ENCODE assay signal across 27 cellular contexts in genomic region chr2:121358291-121358690, GRCh38.
"Had no signal": no experiment of that assay in that cellular context is flagged by ENCODE, and none has a peak within 500 bp of the region (broad histone marks: within the 10 kb centered on the region; RNA-seq: fewer than 3 reads in every experiment).

No MANE protein-coding gene starts in this region.

- H3K4me1 Mint-ChIP-seq: memory B cell; neural progenitor cell; stimulated activated effector memory CD8-positive, alpha-beta T cell treated with anti-CD3 and anti-CD28 coated beads, Interleukin-12 subunit alpha, Interleukin-12 subunit beta, amount 100 ng/mL, for 72 hours had no signal

- H3K27me3 Mint-ChIP-seq: memory B cell, progenitor cell of endocrine pancreas had no signal

- H3K27ac ChIP-seq: gastroesophageal sphincter, lower lobe of right lung, neural progenitor cell, parathyroid adenoma, right atrium auricular region, stomach, thoracic aorta, transverse colon, upper lobe of right lung, uterus had no signal

- DNase-seq: dorsolateral prefrontal cortex; effector CD4-positive, alpha-beta T cell; foreskin fibroblast; heart right ventricle; hippocampal formation; left colon; left ventricle myocardium superior; lower lobe of right lung; natural killer cell; stimulated activated CD4-positive, alpha-beta T cell treated with anti-CD3 and anti-CD28 coated beads, Interleukin-12 subunit alpha, Interleukin-12 subunit beta, amount 100 ng/mL, for 4 hours; stimulated activated CD4-positive, alpha-beta T cell treated with anti-CD3 and anti-CD28 coated beads, Interleukin-1b, Interleukin-23, amount 100 ng/mL, for 48 hours; stimulated activated CD4-positive, alpha-beta T cell treated with anti-CD3 and anti-CD28 coated beads, Interleukin-4, amount 100 ng/mL, for 1 hour; stimulated activated naive CD4-positive, alpha-beta T cell treated with Interleukin-2 at 50 U/mL for 16 hours; stomach; transverse colon; upper lobe of right lung; uterus had no signal

- H3K9me3 Mint-ChIP-seq: memory B cell; natural killer cell; neural progenitor cell; stimulated activated effector memory CD8-positive, alpha-beta T cell treated with anti-CD3 and anti-CD28 coated beads, Interleukin-12 subunit alpha, Interleukin-12 subunit beta, amount 100 ng/mL, for 72 hours had no signal

- H3K4me3 ChIP-seq: dorsolateral prefrontal cortex, gastroesophageal sphincter, heart right ventricle, lower lobe of right lung, neural progenitor cell, right atrium auricular region, smooth muscle cell, stomach, thoracic aorta, transverse colon, upper lobe of right lung, uterus had no signal

- H3K27me3 ChIP-seq: dorsolateral prefrontal cortex, gastroesophageal sphincter, heart right ventricle, neural progenitor cell, right atrium auricular region, stomach, transverse colon, upper lobe of right lung, uterus had no signal

- H3K9me3 ChIP-seq: gastroesophageal sphincter, heart right ventricle, lower lobe of right lung, right atrium auricular region, stomach, thoracic aorta, transverse colon, upper lobe of right lung, uterus had no signal

- H3K4me3 Mint-ChIP-seq: memory B cell; natural killer cell; neural progenitor cell; stimulated activated effector memory CD8-positive, alpha-beta T cell treated with anti-CD3 and anti-CD28 coated beads, Interleukin-12 subunit alpha, Interleukin-12 subunit beta, amount 100 ng/mL, for 72 hours had no signal

- H3K36me3 ChIP-seq: neural progenitor cell, uterus had no signal

- H3K27ac Mint-ChIP-seq: memory B cell; natural killer cell; neural progenitor cell; progenitor cell of endocrine pancreas; stimulated activated effector memory CD8-positive, alpha-beta T cell treated with anti-CD3 and anti-CD28 coated beads, Interleukin-12 subunit alpha, Interleukin-12 subunit beta, amount 100 ng/mL, for 72 hours had no signal

- H3K4me1 ChIP-seq: lower lobe of right lung, neural progenitor cell, upper lobe of right lung, uterus had no signal

- ATAC-seq: gastroesophageal sphincter; heart right ventricle; left colon; left ventricle myocardium superior; lower lobe of right lung; natural killer cell; sciatic nerve; stimulated activated effector memory CD8-positive, alpha-beta T cell treated with anti-CD3 and anti-CD28 coated beads, Interleukin-12 subunit alpha, Interleukin-12 subunit beta, amount 100 ng/mL, for 72 hours; upper lobe of right lung had no signal
